16 cellular contexts compared by ENCODE assay signal in the genomic region with DNA sequence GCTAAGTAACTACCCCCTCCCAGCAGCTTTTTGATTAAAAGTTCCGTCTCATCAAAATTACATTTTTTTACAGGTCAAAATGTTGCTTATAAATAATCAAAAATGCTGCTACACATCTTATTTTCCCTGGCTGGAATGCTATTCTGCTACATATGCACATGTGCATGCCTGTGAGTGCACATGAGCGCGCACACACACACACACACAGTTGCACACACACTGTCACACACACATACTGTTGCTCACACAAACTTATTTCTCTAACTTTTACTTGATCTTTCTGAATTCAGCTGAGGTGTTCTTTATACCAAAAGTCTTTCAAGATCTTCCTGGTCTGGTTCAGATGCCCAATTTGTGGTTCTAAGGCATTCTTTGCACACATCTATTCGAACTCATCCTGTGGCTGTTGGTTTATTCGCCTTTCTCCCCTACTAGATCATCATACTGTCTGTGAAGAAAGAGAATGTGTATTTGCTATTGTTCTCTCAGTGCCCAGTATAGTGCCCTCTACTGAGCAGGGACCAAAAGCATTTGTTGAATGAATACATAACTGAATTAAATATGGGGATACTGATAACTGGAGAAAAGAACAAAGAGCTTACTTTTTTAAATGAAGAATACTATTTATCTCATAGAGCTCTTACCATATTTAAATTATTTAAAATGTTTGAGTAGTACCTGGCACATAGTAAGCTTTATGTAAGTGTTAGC.
DNase-seq lines count a peak whose midpoint lies in the region; ATAC-seq, FAIRE-seq and TF ChIP-seq lines count a peak whose summit lies in the region.
"Had no signal": no experiment of that assay in that cellular context is flagged by ENCODE, and none has a peak within 500 bp of the region (broad histone marks: within the 10 kb centered on the region; RNA-seq: fewer than 3 reads in every experiment).

No MANE protein-coding gene starts in this region.

- H3K4me2 ChIP-seq in HepG2 (ENCODE audit: low read depth, low read length): no peak overlapping the region

- FAIRE-seq in HepG2 (lab: Jason Lieb, UNC): no peak

- H3K4me1 Mint-ChIP-seq in HFFc6 (ENCODE audit: low read depth): peaks cover 9% of the 10 kb centered on the region; the same call in 1 of the 2 replicates

- H3K36me3 ChIP-seq in HepG2 (replicated peaks in 1 of 2; ENCODE audit: control insufficient read depth in 1 of 2, insufficient read depth in 2 of 2, low read length in 2 of 2) (no peaks in the 10 kb centered on the region), colonic mucosa (no peaks in the 10 kb centered on the region), Peyer's patch (no peaks in the 10 kb centered on the region)
- H3K36me3 ChIP-seq: thoracic aorta had no signal

- intact Hi-C loops in HepG2 (cut with micrococcal nuclease; ENCODE audit: unreplicated experiment) (no loop called here), colonic mucosa (cut with DNase I) (loop anchor here (10.0 kb wide), 1 partner anchor 54 kb away; no protein-coding TSS in a partner anchor)

- TF ChIP-seq EP300 in HepG2 (IDR thresholded peaks at IDR 0.05; ENCODE audit: low read depth in 2 of 2, low read length in 2 of 2): no peak
- TF ChIP-seq EP300 in HepG2 (CRISPR knock-in tag; IDR thresholded peaks at IDR 0.05; ENCODE audit: borderline replicate concordance): no peak

- no peak overlapping the region for H2AFZ ChIP-seq in HepG2 (ENCODE audit: low read length)

- no peak for ATAC-seq in HepG2
- ATAC-seq: right cardiac atrium had no signal

- CTCF ChIA-PET in HepG2 (lab: Yijun Ruan, JAX; ENCODE audit: low intra/inter-chr PET ratio, low total read pairs): interaction anchor here (1.5 kb wide), 1 partner anchor 52 kb away, joined by 4 read pairs; no protein-coding TSS in a partner anchor

- no peaks in the 10 kb centered on the region for H4K20me1 ChIP-seq in HepG2 (ENCODE audit: insufficient read depth, low read length)

- H3K27ac Mint-ChIP-seq in HFFc6: no peak overlapping the region

- H3K4me1 ChIP-seq in HepG2 (ENCODE audit: insufficient read depth, low read length) (no peaks in the 10 kb centered on the region), colonic mucosa (no peaks in the 10 kb centered on the region), Peyer's patch (no peaks in the 10 kb centered on the region)

- no TSS peak for BruUV-seq in HepG2 (replicated peaks; lab: Mats Ljungman, UMichigan)

- no peak for TF ChIP-seq RAD21 in HepG2 (CRISPR knock-in tag; IDR thresholded peaks at IDR 0.05)

- peak overlapping the region; percentile 73; the same call in 1 of the 2 replicates for H3K27ac ChIP-seq in C4-2B
- H3K27ac ChIP-seq in VCaP: peak overlapping the region; percentile 63
- no peak overlapping the region for H3K27ac ChIP-seq in HepG2 (ENCODE audit: extremely low read length, insufficient read depth, low read length)
- H3K27ac ChIP-seq in colonic mucosa: no peak overlapping the region
- no peak overlapping the region for H3K27ac ChIP-seq in Peyer's patch
- H3K27ac ChIP-seq: dorsolateral prefrontal cortex, thoracic aorta had no signal

- H3K27me3 Mint-ChIP-seq in HFFc6 (ENCODE audit: insufficient read depth): no peaks in the 10 kb centered on the region; the same call in none of the 2 replicates

- H3K27me3 ChIP-seq in HepG2 (ENCODE audit: control insufficient read depth in 1 of 2, insufficient read depth in 2 of 2, low read length in 2 of 2) (no peaks in the 10 kb centered on the region), colonic mucosa (no peaks in the 10 kb centered on the region), Peyer's patch (no peaks in the 10 kb centered on the region)
- H3K27me3 ChIP-seq: dorsolateral prefrontal cortex had no signal

- 43% methylated on average over 5 of the region's 5 CpGs for WGBS in HepG2 (ENCODE audit: low lambda C conversion rate)

- POLR2A ChIA-PET in HepG2 (lab: Yijun Ruan, JAX): no interaction called here

- DNase-seq in HFFc6 (no peak), HepG2 (ENCODE audit: low spot score) (no peak), colonic mucosa (no peak), DMS153 treated with DMSO at 0.1 percent for 48 hours (lab: John Stamatoyannopoulos, UW; ENCODE audit: unreplicated experiment) (no peak), KBM-7 (no peak), Peyer's patch (no peak)
- DNase-seq: activated effector memory CD4-positive, alpha-beta T cell treated with Interleukin-2 at 50 U/mL for 16 hours; anterior cingulate cortex; Calu3; dorsolateral prefrontal cortex; NCI-H1417 treated with DMSO at 0.1 percent for 48 hours; right cardiac atrium; stimulated activated CD4-positive, alpha-beta T cell treated with anti-CD3 and anti-CD28 coated beads, Interleukin-2, amount 100 ng/mL, for 48 hours had no signal

- no peak for TF ChIP-seq POLR2A in HepG2 (IDR thresholded peaks at IDR 0.05; ENCODE audit: insufficient read depth in 1 of 2, low read depth in 2 of 2, low read length in 2 of 2)
- TF ChIP-seq POLR2A in Peyer's patch (IDR thresholded peaks at IDR 0.05): no peak

- H3K36me3 Mint-ChIP-seq in HFFc6 (ENCODE audit: low read depth): no peaks in the 10 kb centered on the region

- H3K9me3 ChIP-seq in HepG2 (ENCODE audit: low read length) (no peaks in the 10 kb centered on the region), colonic mucosa (no peaks in the 10 kb centered on the region), Peyer's patch (no peaks in the 10 kb centered on the region)
- H3K9me3 ChIP-seq: thoracic aorta had no signal

- TF ChIP-seq CTCF in C4-2B (conservative IDR thresholded peaks at IDR 0.05): peak; percentile 63
- peak; percentile 23; the same call in 1 of the 2 replicates for TF ChIP-seq CTCF in HFFc6 (IDR thresholded peaks at IDR 0.05)
- TF ChIP-seq CTCF in VCaP (conservative IDR thresholded peaks at IDR 0.05): peak; percentile 46; the same call in 1 of the 2 replicates
- TF ChIP-seq CTCF in HepG2 (CRISPR knock-in tag; IDR thresholded peaks at IDR 0.05): no peak
- no peak for TF ChIP-seq CTCF in colonic mucosa (IDR thresholded peaks at IDR 0.05)
- TF ChIP-seq CTCF in Peyer's patch (IDR thresholded peaks at IDR 0.05): no peak

- H3K9ac ChIP-seq in HepG2 (ENCODE audit: insufficient read depth, low read depth, low read length) (no peak overlapping the region), colonic mucosa (ENCODE audit: low read depth in 2 of 2, low read length in 2 of 2) (no peak overlapping the region)

- no peaks in the 10 kb centered on the region for H3K79me2 ChIP-seq in HepG2 (ENCODE audit: insufficient read depth, low read length)

- in situ Hi-C loops in HepG2 (cut with HindIII; ENCODE audit: extremely low pct_ligation_motif_present, low pct_unique_long_range_greater_than_20kb): no loop called here
- in situ Hi-C loops in KBM-7 (cut with MboI; ENCODE audit: low pct_unique_long_range_greater_than_20kb, low sequenced_read_pairs): no loop called here

- H3K4me3 ChIP-seq in HepG2 (replicated peaks in 1 of 3; ENCODE audit: insufficient read depth in 1 of 3, low read depth in 2 of 3, low read length in 3 of 3): no peak overlapping the region
- H3K4me3 ChIP-seq in colonic mucosa: no peak overlapping the region
- H3K4me3 ChIP-seq in Peyer's patch: no peak overlapping the region
- H3K4me3 ChIP-seq: dorsolateral prefrontal cortex, thoracic aorta had no signal

- H3K9me3 Mint-ChIP-seq in HFFc6: no peaks in the 10 kb centered on the region

- no peak overlapping the region for H3K4me3 Mint-ChIP-seq in HFFc6

TF ChIP-seq in HepG2, 621 proteins besides CTCF, POLR2A, EP300 and RAD21:
- peak; percentile 80 for TF ChIP-seq ZNF3 (CRISPR knock-in tag; IDR thresholded peaks at IDR 0.05)
- no peak for TF ChIP-seq NR2F2 (IDR thresholded peaks at IDR 0.05; ENCODE audit: borderline replicate concordance, low read depth)
- TF ChIP-seq GATAD1 (CRISPR knock-in tag; IDR thresholded peaks at IDR 0.05): no peak
- TF ChIP-seq BRD4 (CRISPR knock-in tag; IDR thresholded peaks at IDR 0.05): no peak

Comparison
In these comparisons a context has a peak if more than half of its experiments do, and no peak if none do; other contexts are left out.
1. H3K27ac ChIP-seq: peak in C4-2B (single experiment) and VCaP (single experiment); none in HepG2 (single experiment), colonic mucosa (single experiment) and Peyer's patch (0 of 4).
2. CTCF ChIP-seq: peak in C4-2B (single experiment), HFFc6 (single experiment) and VCaP (single experiment); none in HepG2 (single experiment), colonic mucosa (single experiment) and Peyer's patch (0 of 6).